ENCODE assay signal across 2 cellular contexts in genomic region chr10:133377025-133377817, GRCh38.
TF ChIP-seq lines count a peak whose summit lies in the region.

No MANE protein-coding gene starts in this region.

TF ChIP-seq in WTC11, 78 proteins besides CTCF, POLR2A, EP300 and RAD21 (continued from another document):
- TF ChIP-seq, protein P1, sequence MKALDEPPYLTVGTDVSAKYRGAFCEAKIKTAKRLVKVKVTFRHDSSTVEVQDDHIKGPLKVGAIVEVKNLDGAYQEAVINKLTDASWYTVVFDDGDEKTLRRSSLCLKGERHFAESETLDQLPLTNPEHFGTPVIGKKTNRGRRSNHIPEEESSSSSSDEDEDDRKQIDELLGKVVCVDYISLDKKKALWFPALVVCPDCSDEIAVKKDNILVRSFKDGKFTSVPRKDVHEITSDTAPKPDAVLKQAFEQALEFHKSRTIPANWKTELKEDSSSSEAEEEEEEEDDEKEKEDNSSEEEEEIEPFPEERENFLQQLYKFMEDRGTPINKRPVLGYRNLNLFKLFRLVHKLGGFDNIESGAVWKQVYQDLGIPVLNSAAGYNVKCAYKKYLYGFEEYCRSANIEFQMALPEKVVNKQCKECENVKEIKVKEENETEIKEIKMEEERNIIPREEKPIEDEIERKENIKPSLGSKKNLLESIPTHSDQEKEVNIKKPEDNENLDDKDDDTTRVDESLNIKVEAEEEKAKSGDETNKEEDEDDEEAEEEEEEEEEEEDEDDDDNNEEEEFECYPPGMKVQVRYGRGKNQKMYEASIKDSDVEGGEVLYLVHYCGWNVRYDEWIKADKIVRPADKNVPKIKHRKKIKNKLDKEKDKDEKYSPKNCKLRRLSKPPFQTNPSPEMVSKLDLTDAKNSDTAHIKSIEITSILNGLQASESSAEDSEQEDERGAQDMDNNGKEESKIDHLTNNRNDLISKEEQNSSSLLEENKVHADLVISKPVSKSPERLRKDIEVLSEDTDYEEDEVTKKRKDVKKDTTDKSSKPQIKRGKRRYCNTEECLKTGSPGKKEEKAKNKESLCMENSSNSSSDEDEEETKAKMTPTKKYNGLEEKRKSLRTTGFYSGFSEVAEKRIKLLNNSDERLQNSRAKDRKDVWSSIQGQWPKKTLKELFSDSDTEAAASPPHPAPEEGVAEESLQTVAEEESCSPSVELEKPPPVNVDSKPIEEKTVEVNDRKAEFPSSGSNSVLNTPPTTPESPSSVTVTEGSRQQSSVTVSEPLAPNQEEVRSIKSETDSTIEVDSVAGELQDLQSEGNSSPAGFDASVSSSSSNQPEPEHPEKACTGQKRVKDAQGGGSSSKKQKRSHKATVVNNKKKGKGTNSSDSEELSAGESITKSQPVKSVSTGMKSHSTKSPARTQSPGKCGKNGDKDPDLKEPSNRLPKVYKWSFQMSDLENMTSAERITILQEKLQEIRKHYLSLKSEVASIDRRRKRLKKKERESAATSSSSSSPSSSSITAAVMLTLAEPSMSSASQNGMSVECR (CRISPR knock-in tag; IDR thresholded peaks at IDR 0.05; ENCODE audit: borderline replicate concordance): no peak

TF ChIP-seq in liver, 16 proteins besides CTCF, POLR2A, EP300 and RAD21 (continued from another document):
- TF ChIP-seq, protein P2, sequence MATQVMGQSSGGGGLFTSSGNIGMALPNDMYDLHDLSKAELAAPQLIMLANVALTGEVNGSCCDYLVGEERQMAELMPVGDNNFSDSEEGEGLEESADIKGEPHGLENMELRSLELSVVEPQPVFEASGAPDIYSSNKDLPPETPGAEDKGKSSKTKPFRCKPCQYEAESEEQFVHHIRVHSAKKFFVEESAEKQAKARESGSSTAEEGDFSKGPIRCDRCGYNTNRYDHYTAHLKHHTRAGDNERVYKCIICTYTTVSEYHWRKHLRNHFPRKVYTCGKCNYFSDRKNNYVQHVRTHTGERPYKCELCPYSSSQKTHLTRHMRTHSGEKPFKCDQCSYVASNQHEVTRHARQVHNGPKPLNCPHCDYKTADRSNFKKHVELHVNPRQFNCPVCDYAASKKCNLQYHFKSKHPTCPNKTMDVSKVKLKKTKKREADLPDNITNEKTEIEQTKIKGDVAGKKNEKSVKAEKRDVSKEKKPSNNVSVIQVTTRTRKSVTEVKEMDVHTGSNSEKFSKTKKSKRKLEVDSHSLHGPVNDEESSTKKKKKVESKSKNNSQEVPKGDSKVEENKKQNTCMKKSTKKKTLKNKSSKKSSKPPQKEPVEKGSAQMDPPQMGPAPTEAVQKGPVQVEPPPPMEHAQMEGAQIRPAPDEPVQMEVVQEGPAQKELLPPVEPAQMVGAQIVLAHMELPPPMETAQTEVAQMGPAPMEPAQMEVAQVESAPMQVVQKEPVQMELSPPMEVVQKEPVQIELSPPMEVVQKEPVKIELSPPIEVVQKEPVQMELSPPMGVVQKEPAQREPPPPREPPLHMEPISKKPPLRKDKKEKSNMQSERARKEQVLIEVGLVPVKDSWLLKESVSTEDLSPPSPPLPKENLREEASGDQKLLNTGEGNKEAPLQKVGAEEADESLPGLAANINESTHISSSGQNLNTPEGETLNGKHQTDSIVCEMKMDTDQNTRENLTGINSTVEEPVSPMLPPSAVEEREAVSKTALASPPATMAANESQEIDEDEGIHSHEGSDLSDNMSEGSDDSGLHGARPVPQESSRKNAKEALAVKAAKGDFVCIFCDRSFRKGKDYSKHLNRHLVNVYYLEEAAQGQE (IDR thresholded peaks at IDR 0.05): no peak
- no peak for TF ChIP-seq YY1 (IDR thresholded peaks at IDR 0.05)
- TF ChIP-seq EGR1 (IDR thresholded peaks at IDR 0.05; ENCODE audit: low read depth in 2 of 2): no peak
- no peak for TF ChIP-seq ZBTB33 (IDR thresholded peaks at IDR 0.05)
TF ChIP-seq in liver: peak in this region for 0.
